ENCODE assay signal across 8 cellular contexts in genomic region chr6:139028658-139029469, GRCh38. TPM values are rescaled to one million over a fixed set of nuclear protein-coding genes. Genes with fewer than 3 reads are reported as not detected.
A peak's percentile ranks its signal among the peaks of the same experiment; 100 is the strongest.
DNase-seq lines count a peak whose midpoint lies in the region; ATAC-seq and TF ChIP-seq lines count a peak whose summit lies in the region.

A gene with protein sequence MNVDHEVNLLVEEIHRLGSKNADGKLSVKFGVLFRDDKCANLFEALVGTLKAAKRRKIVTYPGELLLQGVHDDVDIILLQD (plus strand): TSS chr6:139028745. CDS start chr6:139034161, 5,416 bp downstream.

- H3K9me3 ChIP-seq in PC-9 (ENCODE audit: insufficient read depth, low read depth) = no peaks in the 10 kb centered on the region
- H3K9me3 ChIP-seq in esophagus squamous epithelium = no peaks in the 10 kb centered on the region

- POLR2A ChIA-PET in PC-9 (lab: Charles Lee; ENCODE audit: unreplicated experiment) = interaction anchor here (0.6 kb wide), 1 partner anchor 147 kb away, joined by 4 read pairs; no protein-coding TSS in a partner anchor

- TF ChIP-seq CTCF in PC-9 (conservative IDR thresholded peaks at IDR 0.05) (no peak), esophagus squamous epithelium (IDR thresholded peaks at IDR 0.05) (no peak)

- H4K20me1 ChIP-seq in PC-9 (ENCODE audit: insufficient read depth) = peaks cover 9% of the 10 kb centered on the region; the same call in 1 of the 2 replicates

- H3K9me2 ChIP-seq in PC-9 (ENCODE audit: insufficient read depth) = no peaks in the 10 kb centered on the region

- intact Hi-C loops in PC-9 (cut with micrococcal nuclease; ENCODE audit: unreplicated experiment) (loop anchor here (2.0 kb wide), 1 partner anchor 40 kb away; the partner anchor contains the start of gene REPS1), esophagus squamous epithelium (cut with DNase I) (no loop called here)

- H3K9me3 Mint-ChIP-seq in activated T-cell treated with anti-CD3 and anti-CD28 coated beads, Interleukin-2, amount 50 U/mL, for 24 hours = no peaks in the 10 kb centered on the region
- H3K9me3 Mint-ChIP-seq in naive B cell = no peaks in the 10 kb centered on the region
- no peaks in the 10 kb centered on the region for H3K9me3 Mint-ChIP-seq in stimulated activated effector memory CD8-positive, alpha-beta T cell treated with anti-CD3 and anti-CD28 coated beads, Interleukin-12 subunit alpha, Interleukin-12 subunit beta, amount 100 ng/mL, for 72 hours

- H3K79me2 ChIP-seq in PC-9 (ENCODE audit: low read depth) = peaks cover 39% of the 10 kb centered on the region

- peak within 1 kb of the TSS; percentile 93 for H3K27ac Mint-ChIP-seq in activated T-cell treated with anti-CD3 and anti-CD28 coated beads, Interleukin-2, amount 50 U/mL, for 24 hours
- H3K27ac Mint-ChIP-seq in naive B cell = peak within 1 kb of the TSS in 5 of 6 donors; percentile 78 to 98 (median 93)
- no peak within 1 kb of the TSS for H3K27ac Mint-ChIP-seq in stimulated activated effector memory CD8-positive, alpha-beta T cell treated with anti-CD3 and anti-CD28 coated beads, Interleukin-12 subunit alpha, Interleukin-12 subunit beta, amount 100 ng/mL, for 72 hours

- BruUV-seq in PC-9 (replicated peaks; lab: Mats Ljungman, UMichigan) = no TSS peak

- H3K27me3 Mint-ChIP-seq in activated T-cell treated with anti-CD3 and anti-CD28 coated beads, Interleukin-2, amount 50 U/mL, for 24 hours = no peaks in the 10 kb centered on the region
- no peaks in the 10 kb centered on the region for H3K27me3 Mint-ChIP-seq in naive B cell

- peaks cover 11% of the 10 kb centered on the region for H3F3A ChIP-seq in PC-9 (ENCODE audit: insufficient read depth, low read depth)

- H3K36me3 ChIP-seq in PC-9 (ENCODE audit: low read depth) = no peaks in the 10 kb centered on the region
- H3K36me3 ChIP-seq in esophagus squamous epithelium = peaks cover 0 to 4% (median 0%) of the 10 kb centered on the region in 3 donors

- TF ChIP-seq POLR2A in esophagus squamous epithelium (IDR thresholded peaks at IDR 0.05) = peak in 2 of 4 donors; percentile 32 to 59

- H3K4me1 ChIP-seq in PC-9 (replicated peaks; ENCODE audit: insufficient read depth) (peaks cover 19% of the 10 kb centered on the region), esophagus squamous epithelium (peaks cover 0 to 40% (median 10%) of the 10 kb centered on the region in 3 donors)

- H3K4me3 ChIP-seq in PC-9 (peak within 1 kb of the TSS; percentile 85), esophagus squamous epithelium (peak within 1 kb of the TSS; percentile 69 to 95 (median 83))

- H2AFZ ChIP-seq in PC-9 = peak within 1 kb of the TSS; percentile 90

- peak; percentile 59 for DNase-seq in CMK (ENCODE audit: low read depth)
- DNase-seq in HS-5 (ENCODE audit: low read depth) = peak; percentile 36
- peak; percentile 46 to 64 for DNase-seq in PC-9
- peak; percentile 87 for DNase-seq in activated T-cell treated with anti-CD3 and anti-CD28 coated beads, Interleukin-2, amount 50 U/mL, for 24 hours
- peak; percentile 11 for DNase-seq in esophagus squamous epithelium (lab: John Stamatoyannopoulos, UW)
- peak; percentile 79 for DNase-seq in naive B cell
- peak; percentile 53 to 87 for DNase-seq in stimulated activated effector memory CD8-positive, alpha-beta T cell treated with anti-CD3 and anti-CD28 coated beads, Interleukin-12 subunit alpha, Interleukin-12 subunit beta, amount 100 ng/mL, for 72 hours (ENCODE audit: low spot score in 2 of 2)

- peak; percentile 67 for ATAC-seq in GM19463 (IDR thresholded peaks at IDR 0.05; ENCODE audit: unreplicated experiment)
- peak; percentile 55 to 62 for ATAC-seq in naive B cell (ENCODE audit: low read depth in 2 of 2)
- ATAC-seq in stimulated activated effector memory CD8-positive, alpha-beta T cell treated with anti-CD3 and anti-CD28 coated beads, Interleukin-12 subunit alpha, Interleukin-12 subunit beta, amount 100 ng/mL, for 72 hours = peak; percentile 88

- 0 to 4% methylated on average over 3 to 9 of the region's 77 CpGs for WGBS in esophagus squamous epithelium, 2 donors

- peaks cover 22% of the 10 kb centered on the region for H3K4me1 Mint-ChIP-seq in activated T-cell treated with anti-CD3 and anti-CD28 coated beads, Interleukin-2, amount 50 U/mL, for 24 hours (ENCODE audit: low read depth)
- H3K4me1 Mint-ChIP-seq in naive B cell = peaks cover 23 to 31% (median 23%) of the 10 kb centered on the region in 3 donors
- peaks cover 31% of the 10 kb centered on the region for H3K4me1 Mint-ChIP-seq in stimulated activated effector memory CD8-positive, alpha-beta T cell treated with anti-CD3 and anti-CD28 coated beads, Interleukin-12 subunit alpha, Interleukin-12 subunit beta, amount 100 ng/mL, for 72 hours

- H3K4me3 Mint-ChIP-seq in activated T-cell treated with anti-CD3 and anti-CD28 coated beads, Interleukin-2, amount 50 U/mL, for 24 hours = no peak within 1 kb of the TSS
- H3K4me3 Mint-ChIP-seq in naive B cell = peak within 1 kb of the TSS in 4 of 8 donors; percentile 93 to 98 (median 96)
- no peak within 1 kb of the TSS for H3K4me3 Mint-ChIP-seq in stimulated activated effector memory CD8-positive, alpha-beta T cell treated with anti-CD3 and anti-CD28 coated beads, Interleukin-12 subunit alpha, Interleukin-12 subunit beta, amount 100 ng/mL, for 72 hours

- peaks cover 28% of the 10 kb centered on the region for H3K36me3 Mint-ChIP-seq in activated T-cell treated with anti-CD3 and anti-CD28 coated beads, Interleukin-2, amount 50 U/mL, for 24 hours (ENCODE audit: low read depth)
- H3K36me3 Mint-ChIP-seq in naive B cell = peaks cover 4 to 5% of the 10 kb centered on the region in 2 donors
- H3K36me3 Mint-ChIP-seq in stimulated activated effector memory CD8-positive, alpha-beta T cell treated with anti-CD3 and anti-CD28 coated beads, Interleukin-12 subunit alpha, Interleukin-12 subunit beta, amount 100 ng/mL, for 72 hours = peaks cover 17% of the 10 kb centered on the region

- H3K27ac ChIP-seq in PC-9 (peak within 1 kb of the TSS; percentile 69), esophagus squamous epithelium (peak within 1 kb of the TSS; percentile 82 to 86 (median 84))

- peak within 1 kb of the TSS; percentile 89 for H3K4me2 ChIP-seq in PC-9

- H3K27me3 ChIP-seq in PC-9 (ENCODE audit: insufficient read depth, low read depth) (no peaks in the 10 kb centered on the region), esophagus squamous epithelium (no peaks in the 10 kb centered on the region)

- CTCF ChIA-PET in PC-9 (lab: Charles Lee) = no interaction called here

RNA-seq across cellular contexts. Expression of the gene that starts here (rescaled TPM):
- total RNA-seq in PC-9 (2021) = 33.7 and 35.4 TPM in 2 replicates
- 10 to 100 TPM; 18.7 to 81.6 (median 25.7) TPM for total RNA-seq in esophagus squamous epithelium
- polyA plus RNA-seq in naive B cell (ENCODE audit: low read depth in 6 of 6) = 10 to 100 TPM; 72.3 to 99.0 (median 87.8) TPM

Comparison
In these comparisons a context has a peak if more than half of its experiments do, and no peak if none do; other contexts are left out.
1. Peak in every context shown above with its lines: DNase-seq, ATAC-seq, H3K4me3 ChIP-seq and H3K27ac ChIP-seq.
2. DNase-seq: peak in every context shown above with its lines; median percentile 87 in activated T-cell treated with anti-CD3 and anti-CD28 coated beads, Interleukin-2, amount 50 U/mL, for 24 hours; 79 in naive B cell; 70 in stimulated activated effector memory CD8-positive, alpha-beta T cell treated with anti-CD3 and anti-CD28 coated beads, Interleukin-12 subunit alpha, Interleukin-12 subunit beta, amount 100 ng/mL, for 72 hours; 59 in CMK; 55 in PC-9; 36 in HS-5; 11 in esophagus squamous epithelium.